Comparison of ENCODE assay signal across 2 cellular contexts in genomic region chr1:225899044-225899925, GRCh38.
TF ChIP-seq lines count a peak whose summit lies in the region.

No MANE protein-coding gene starts in this region.

TF ChIP-seq in HEK293, 187 proteins besides CTCF, POLR2A, EP300 and RAD21:
- TF ChIP-seq ZNF600 (tag by site-specific recombination; IDR thresholded peaks at IDR 0.05): no peak
- TF ChIP-seq ZNF24 (tag by site-specific recombination; IDR thresholded peaks at IDR 0.05): no peak
- TF ChIP-seq ZSCAN5A (tag by site-specific recombination; IDR thresholded peaks at IDR 0.05): no peak
- TF ChIP-seq ZNF776 (tag by site-specific recombination; IDR thresholded peaks at IDR 0.05; ENCODE audit: borderline replicate concordance): no peak
- TF ChIP-seq ZNF433 (tag by site-specific recombination; IDR thresholded peaks at IDR 0.05; ENCODE audit: low read depth): no peak
- TF ChIP-seq ZFHX2 (tag by site-specific recombination; conservative IDR thresholded peaks at IDR 0.05): peak; percentile 24; the same call in 1 of the 2 replicates
- no peak for TF ChIP-seq HOXD13 (CRISPR knock-in tag; IDR thresholded peaks at IDR 0.05; ENCODE audit: borderline replicate concordance)
- peak; percentile 17; the same call in 1 of the 2 replicates for TF ChIP-seq GLIS2 (tag by site-specific recombination; IDR thresholded peaks at IDR 0.05)
- 0 out of 2 replicates have a peak, but pooled peaks have one; percentile 19 for TF ChIP-seq HIC1 (tag by site-specific recombination; IDR thresholded peaks at IDR 0.05)
- TF ChIP-seq ZNF548 (tag by site-specific recombination; IDR thresholded peaks at IDR 0.05): no peak
- TF ChIP-seq ZNF292 (tag by site-specific recombination; IDR thresholded peaks at IDR 0.05; ENCODE audit: borderline replicate concordance, low read depth): no peak
- 0 out of 2 replicates have a peak, but pooled peaks have one; percentile 21 for TF ChIP-seq EGR2 (tag by site-specific recombination; IDR thresholded peaks at IDR 0.05; ENCODE audit: low read depth)
- TF ChIP-seq ZNF623 (tag by site-specific recombination; IDR thresholded peaks at IDR 0.05): no peak
- no peak for TF ChIP-seq ZBTB49 (tag by site-specific recombination; IDR thresholded peaks at IDR 0.05; ENCODE audit: low read depth)
TF ChIP-seq in HEK293: peak in this region for 4.

TF ChIP-seq in HepG2, 621 proteins besides CTCF, POLR2A, EP300 and RAD21:
- TF ChIP-seq NR2C2 (CRISPR knock-in tag; IDR thresholded peaks at IDR 0.05; ENCODE audit: borderline replicate concordance) (peak; percentile 74), ZFX (CRISPR knock-in tag; IDR thresholded peaks at IDR 0.05; ENCODE audit: low read depth) (peak; percentile 35; the same call in 1 of the 2 replicates), ISL2 (CRISPR knock-in tag; IDR thresholded peaks at IDR 0.05) (no peak), NR2F6 (IDR thresholded peaks at IDR 0.05) (peak; percentile 58), NR2F6 (CRISPR knock-in tag; IDR thresholded peaks at IDR 0.05) (peak; percentile 76)
